In genomic region chr10:13001041-13001886, GRCh38 we compare ENCODE assay signal across 8 cellular contexts. TPM values are rescaled to one million over a fixed set of nuclear protein-coding genes. Genes with fewer than 3 reads are reported as not detected.
A peak's percentile ranks its signal among the peaks of the same experiment; 100 is the strongest.
DNase-seq lines count a peak whose midpoint lies in the region; ATAC-seq and TF ChIP-seq lines count a peak whose summit lies in the region.

Gene CCDC3 (minus strand): TSS chr10:13001713. CDS start chr10:13001570, 143 bp downstream.

- no peaks in the 10 kb centered on the region for H3K9me2 ChIP-seq in PC-9 (ENCODE audit: insufficient read depth)

- no peak for TF ChIP-seq CTCF in CD14-positive monocyte (IDR thresholded peaks at IDR 0.05)
- no peak for TF ChIP-seq CTCF in breast epithelium (IDR thresholded peaks at IDR 0.05)
- no peak for TF ChIP-seq CTCF in testis (IDR thresholded peaks at IDR 0.05)
- no peak for TF ChIP-seq CTCF in PC-9 (conservative IDR thresholded peaks at IDR 0.05)

- H3K4me1 Mint-ChIP-seq in CD14-positive monocyte = peaks cover 8% of the 10 kb centered on the region
- H3K4me1 Mint-ChIP-seq in memory B cell = peaks cover 4% of the 10 kb centered on the region

- H3K4me2 ChIP-seq in PC-9 = no peak within 1 kb of the TSS

- no peaks in the 10 kb centered on the region for H3F3A ChIP-seq in PC-9 (ENCODE audit: insufficient read depth, low read depth)

- ATAC-seq in memory B cell (ENCODE audit: low read depth) = no peak
- no peak for ATAC-seq in GM21447 (IDR thresholded peaks at IDR 0.05; ENCODE audit: unreplicated experiment)
- ATAC-seq in GM19452 (IDR thresholded peaks at IDR 0.05; ENCODE audit: unreplicated experiment) = no peak

- no peaks in the 10 kb centered on the region for H3K79me2 ChIP-seq in PC-9 (ENCODE audit: low read depth)

- CTCF ChIA-PET in PC-9 (lab: Charles Lee) = no interaction called here

- H3K27ac ChIP-seq in breast epithelium = no peak within 1 kb of the TSS
- peak within 1 kb of the TSS; percentile 21 to 74 for H3K27ac ChIP-seq in testis
- H3K27ac ChIP-seq in PC-9 = no peak within 1 kb of the TSS

- no peaks in the 10 kb centered on the region for H4K20me1 ChIP-seq in PC-9 (ENCODE audit: insufficient read depth)

- no TSS peak for BruUV-seq in PC-9 (replicated peaks; lab: Mats Ljungman, UMichigan)

- H3K36me3 ChIP-seq in breast epithelium (no peaks in the 10 kb centered on the region), testis (ENCODE audit: low read depth, missing control alignments) (no peaks in the 10 kb centered on the region), PC-9 (ENCODE audit: low read depth) (no peaks in the 10 kb centered on the region)

- H3K36me3 Mint-ChIP-seq in CD14-positive monocyte = no peaks in the 10 kb centered on the region
- no peaks in the 10 kb centered on the region for H3K36me3 Mint-ChIP-seq in memory B cell

- H3K27me3 Mint-ChIP-seq in CD14-positive monocyte (ENCODE audit: low read depth in 3 of 3) (peaks cover 31 to 45% (median 32%) of the 10 kb centered on the region in 3 donors), memory B cell (peaks cover 27% of the 10 kb centered on the region)

- H3K4me3 Mint-ChIP-seq in CD14-positive monocyte = peak within 1 kb of the TSS; percentile 14 to 82
- H3K4me3 Mint-ChIP-seq in memory B cell = peak within 1 kb of the TSS; percentile 64

- intact Hi-C loops in CD14-positive monocyte (cut with micrococcal nuclease) (no loop called here), breast epithelium (cut with DNase I; ENCODE audit: low total_unique reads) (no loop called here), testis (cut with DNase I; ENCODE audit: low total_unique reads) (no loop called here), PC-9 (cut with micrococcal nuclease; ENCODE audit: unreplicated experiment) (no loop called here)

- no peak for DNase-seq in CD14-positive monocyte (ENCODE audit: low spot score)
- peak; percentile 22 for DNase-seq in LoVo (ENCODE audit: low spot score)
- no peak for DNase-seq in breast epithelium (ENCODE audit: low spot score in 2 of 2)
- DNase-seq in memory B cell (ENCODE audit: low spot score in 2 of 2) = no peak
- DNase-seq in testis = peak; percentile 26
- no peak for DNase-seq in PC-9

- peaks cover 0 to 15% of the 10 kb centered on the region in 2 donors for H3K27me3 ChIP-seq in breast epithelium
- no peaks in the 10 kb centered on the region for H3K27me3 ChIP-seq in testis
- H3K27me3 ChIP-seq in PC-9 (ENCODE audit: insufficient read depth, low read depth) = peaks cover 22% of the 10 kb centered on the region; the same call in 1 of the 2 replicates

- WGBS in testis, 2 donors = 8 to 22% methylated on average over 33 to 66 of the region's 93 CpGs

- H3K9me3 ChIP-seq in breast epithelium (no peaks in the 10 kb centered on the region), testis (no peaks in the 10 kb centered on the region), PC-9 (ENCODE audit: insufficient read depth, low read depth) (no peaks in the 10 kb centered on the region)

- H3K9me3 Mint-ChIP-seq in CD14-positive monocyte (peaks cover 0 to 11% (median 0%) of the 10 kb centered on the region in 7 donors), memory B cell (no peaks in the 10 kb centered on the region)

- TF ChIP-seq POLR2A in breast epithelium (IDR thresholded peaks at IDR 0.05) (no peak), testis (IDR thresholded peaks at IDR 0.05) (no peak)

- H3K4me1 ChIP-seq in breast epithelium = no peaks in the 10 kb centered on the region
- no peaks in the 10 kb centered on the region for H3K4me1 ChIP-seq in testis
- no peaks in the 10 kb centered on the region for H3K4me1 ChIP-seq in PC-9 (replicated peaks; ENCODE audit: insufficient read depth)

- no peak within 1 kb of the TSS for H2AFZ ChIP-seq in PC-9

- POLR2A ChIA-PET in PC-9 (lab: Charles Lee; ENCODE audit: unreplicated experiment) = no interaction called here

- peak within 1 kb of the TSS in 1 of 7 donors; percentile 77 for H3K27ac Mint-ChIP-seq in CD14-positive monocyte
- no peak within 1 kb of the TSS for H3K27ac Mint-ChIP-seq in memory B cell

- peak within 1 kb of the TSS; percentile 50 to 72 (median 53) for H3K4me3 ChIP-seq in breast epithelium
- peak within 1 kb of the TSS; percentile 53 to 68 for H3K4me3 ChIP-seq in testis
- no peak within 1 kb of the TSS for H3K4me3 ChIP-seq in PC-9

RNA-seq across cellular contexts. Expression of gene CCDC3, which starts in this region (rescaled TPM):
- polyA plus RNA-seq in CD14-positive monocyte (not detected), testis (ENCODE audit: insufficient read depth, low read depth, low replicate concordance) (35.5 TPM)
- total RNA-seq in breast epithelium (10 to 100 TPM in 1 of 3 donors, 1 to 10 TPM in 2; 8.2 to 13.0 (median 9.8) TPM), testis (10 to 100 TPM; 30.6 to 33.3 TPM), PC-9 (2021) (0.13 TPM in 1 of 2 replicates, not detected in the other)

Comparison
In these comparisons a context has a peak if more than half of its experiments do, and no peak if none do; other contexts are left out.
1. RNA of gene CCDC3 (polyA plus RNA-seq): 35.5 TPM in testis (single experiment); not detected in CD14-positive monocyte; every median in the first group is over 10 times any median in the second.
2. DNase-seq: peak in LoVo (single experiment) and testis (single experiment); none in CD14-positive monocyte (single experiment), breast epithelium (0 of 2), memory B cell (0 of 2) and PC-9 (0 of 2).
3. H3K27ac ChIP-seq: peak in testis (2 of 2); none in breast epithelium (0 of 2) and PC-9 (single experiment).